Comparison of ENCODE assay signal across 8 cellular contexts in genomic region chr1:168469690-168470089, GRCh38.
A peak's percentile ranks its signal among the peaks of the same experiment; 100 is the strongest.
DNase-seq lines count a peak whose midpoint lies in the region; TF ChIP-seq lines count a peak whose summit lies in the region.

No MANE protein-coding gene starts in this region.

- H3K4me1 ChIP-seq in smooth muscle cell (ENCODE audit: low read depth), result peaks cover 32% of the 10 kb centered on the region

- peak; percentile 33 for DNase-seq in activated gamma-delta T cell treated with Interleukin-2 at 50 U/mL for 16 hours
- no peak for DNase-seq in activated gamma-delta T cell (lab: John Stamatoyannopoulos, UW)
- DNase-seq in activated CD4-positive, alpha-beta T cell treated with anti-CD3 and anti-CD28 coated beads, Interleukin-2, amount 50 U/mL, for 4 hours, result peak; percentile 15 to 20
- peak; percentile 69 for DNase-seq in fibroblast of the aortic adventitia (ENCODE audit: low read depth)
- DNase-seq in smooth muscle cell (lab: John Stamatoyannopoulos, UW; ENCODE audit: unreplicated experiment), result no peak
- no peak for DNase-seq in amygdala (lab: John Stamatoyannopoulos, UW)
- DNase-seq in NCI-H1048 (lab: John Stamatoyannopoulos, UW), result no peak
- DNase-seq in NCI-H1417 (lab: John Stamatoyannopoulos, UW), result no peak

- peaks cover 23% of the 10 kb centered on the region for H3F3A ChIP-seq in smooth muscle cell (ENCODE audit: low read depth)

- no peaks in the 10 kb centered on the region for H3K36me3 ChIP-seq in smooth muscle cell (ENCODE audit: low read depth)

- no peak for TF ChIP-seq CTCF in fibroblast of the aortic adventitia (IDR thresholded peaks at IDR 0.05; ENCODE audit: insufficient read depth, low read length)
- TF ChIP-seq CTCF in smooth muscle cell (IDR thresholded peaks at IDR 0.05; ENCODE audit: borderline replicate concordance, insufficient read depth, poor library complexity, severe bottlenecking), result no peak

- H3K9me3 ChIP-seq in smooth muscle cell (replicated peaks; ENCODE audit: low read depth), result no peaks in the 10 kb centered on the region

- H3K27me3 ChIP-seq in smooth muscle cell (ENCODE audit: low read depth), result no peaks in the 10 kb centered on the region

- H2AFZ ChIP-seq in smooth muscle cell (ENCODE audit: low read depth), result no peak overlapping the region

- WGBS in smooth muscle cell (ENCODE audit: low lambda C conversion rate), result 14% methylated on average over 6 of the region's 6 CpGs

- no peak overlapping the region for H3K9ac ChIP-seq in smooth muscle cell (ENCODE audit: low read depth)

- H4K20me1 ChIP-seq in smooth muscle cell (ENCODE audit: low read depth), result no peaks in the 10 kb centered on the region

- peak overlapping the region; percentile 44 for H3K4me2 ChIP-seq in smooth muscle cell

- H3K79me2 ChIP-seq in smooth muscle cell (ENCODE audit: low read depth), result no peaks in the 10 kb centered on the region

- H3K4me3 ChIP-seq in fibroblast of the aortic adventitia (ENCODE audit: low read depth, low read length), result no peak overlapping the region
- H3K4me3 ChIP-seq in smooth muscle cell, result no peak overlapping the region

- H3K27ac ChIP-seq in smooth muscle cell (ENCODE audit: low read depth), result peak overlapping the region; percentile 91

Comparison
In these comparisons a context has a peak if more than half of its experiments do, and no peak if none do; other contexts are left out.
1. DNase-seq: peak in activated gamma-delta T cell treated with Interleukin-2 at 50 U/mL for 16 hours (single experiment), activated CD4-positive, alpha-beta T cell treated with anti-CD3 and anti-CD28 coated beads, Interleukin-2, amount 50 U/mL, for 4 hours (2 of 2) and fibroblast of the aortic adventitia (single experiment); none in activated gamma-delta T cell (single experiment), smooth muscle cell (single experiment), amygdala (0 of 56), NCI-H1048 (single experiment) and NCI-H1417 (0 of 3).